8 cellular contexts compared by ENCODE assay signal in genomic region chr14:64503184-64503433, GRCh38. TPM values are rescaled to one million over a fixed set of nuclear protein-coding genes. Genes with fewer than 3 reads are reported as not detected.
A peak's percentile ranks its signal among the peaks of the same experiment; 100 is the strongest.
DNase-seq lines count a peak whose midpoint lies in the region; ATAC-seq and TF ChIP-seq lines count a peak whose summit lies in the region.

No MANE protein-coding gene starts in this region.

- H4K8ac ChIP-seq in mesendoderm (ENCODE audit: low read depth, low read length): no peak overlapping the region

- H3K23ac ChIP-seq in mesendoderm (ENCODE audit: low read length): no peak overlapping the region

- peak overlapping the region; percentile 99 for H3K56ac ChIP-seq in mesendoderm (ENCODE audit: low read length)

- no peak overlapping the region for H2AK5ac ChIP-seq in mesendoderm (ENCODE audit: low read length)

- H3K79me1 ChIP-seq in mesendoderm (ENCODE audit: low read length): peaks cover 8% of the 10 kb centered on the region

- no peak for TF ChIP-seq CTCF in breast epithelium (IDR thresholded peaks at IDR 0.05)

- H3K27ac Mint-ChIP-seq in CD4-positive, alpha-beta memory T cell: peak overlapping the region; percentile 94 to 100 (median 99)

- DNase-seq in CD4-positive, alpha-beta memory T cell: no peak
- DNase-seq in breast epithelium (ENCODE audit: low spot score in 2 of 2): no peak
- no peak for DNase-seq in mesendoderm
- DNase-seq in NCI-H345 treated with DMSO at 0.1 percent for 48 hours (lab: John Stamatoyannopoulos, UW; ENCODE audit: unreplicated experiment): no peak
- DNase-seq in globus pallidus (ENCODE audit: low spot score): no peak

- peak overlapping the region; percentile 85 for H2BK5ac ChIP-seq in mesendoderm (ENCODE audit: low read length)

- peaks cover 28 to 79% (median 36%) of the 10 kb centered on the region in 4 donors for H3K4me1 Mint-ChIP-seq in CD4-positive, alpha-beta memory T cell

- peaks cover 0 to 2% of the 10 kb centered on the region in 2 donors for H3K27me3 Mint-ChIP-seq in CD4-positive, alpha-beta memory T cell

- H3K4me1 ChIP-seq in CD4-positive, alpha-beta memory T cell (ENCODE audit: insufficient read depth, low read length): peaks cover 55% of the 10 kb centered on the region
- H3K4me1 ChIP-seq in breast epithelium (peaks cover 0 to 22% of the 10 kb centered on the region in 2 donors), mesendoderm (ENCODE audit: control insufficient read depth, low read depth, low read length) (peaks cover 12% of the 10 kb centered on the region)

- H3K36me3 ChIP-seq in CD4-positive, alpha-beta memory T cell (ENCODE audit: insufficient read depth, low read length): peaks cover under 1% of the 10 kb centered on the region
- H3K36me3 ChIP-seq in breast epithelium: no peaks in the 10 kb centered on the region
- H3K36me3 ChIP-seq in mesendoderm (ENCODE audit: control insufficient read depth, insufficient read depth, low read length): no peaks in the 10 kb centered on the region

- H3K4me3 ChIP-seq in CD4-positive, alpha-beta memory T cell (ENCODE audit: low read length in 2 of 2): peak overlapping the region; percentile 47 to 77
- H3K4me3 ChIP-seq in breast epithelium (peak overlapping the region; percentile 69 to 79 (median 73)), mesendoderm (ENCODE audit: low read length) (peak overlapping the region; percentile 79)

- peak overlapping the region; percentile 100 for H3K27ac ChIP-seq in CD4-positive, alpha-beta memory T cell (ENCODE audit: low read depth, low read length)
- H3K27ac ChIP-seq in breast epithelium (peak overlapping the region; percentile 98 to 99), mesendoderm (ENCODE audit: low read depth, low read length) (peak overlapping the region; percentile 100)

- H3K9ac ChIP-seq in mesendoderm (ENCODE audit: low read length): peak overlapping the region; percentile 98

- peaks cover 0 to 3% (median 0%) of the 10 kb centered on the region in 8 donors for H3K9me3 Mint-ChIP-seq in CD4-positive, alpha-beta memory T cell

- peak overlapping the region; percentile 86 for H3K4me2 ChIP-seq in mesendoderm (ENCODE audit: low read length)

- H4K5ac ChIP-seq in mesendoderm (ENCODE audit: low read length): no peak overlapping the region

- H3K4ac ChIP-seq in mesendoderm (ENCODE audit: low read depth, low read length): peak overlapping the region; percentile 83

- H2BK120ac ChIP-seq in mesendoderm (ENCODE audit: low read depth, low read length): no peak overlapping the region

- intact Hi-C loops in CD4-positive, alpha-beta memory T cell (cut with micrococcal nuclease): loop anchor here (1.0 to 2.0 kb wide), 5 partner anchors 8 to 650 kb away; partner anchors contain the start of gene SYNE2
- intact Hi-C loops in breast epithelium (cut with DNase I; ENCODE audit: low total_unique reads): no loop called here

- WGBS in mesendoderm (ENCODE audit: extremely low coverage, insufficient coverage, low lambda C conversion rate): no CpG with 5 or more reads among the region's 21 CpGs

- H3K4me3 Mint-ChIP-seq in CD4-positive, alpha-beta memory T cell: peak overlapping the region; percentile 94 to 100 (median 98)

- POLR2A ChIA-PET in CD4-positive, alpha-beta memory T cell (lab: Charles Lee; ENCODE audit: partially characterized antibody): interaction anchor here (0.6 to 12.6 kb wide), 19 partner anchors 8 to 909 kb away, joined by 3 to 318 read pairs (median 4); partner anchors contain the start of genes AKAP5, HSPA2 and MTHFD1

- no peaks in the 10 kb centered on the region for H3K27me3 ChIP-seq in CD4-positive, alpha-beta memory T cell (ENCODE audit: insufficient read depth, low read length)
- no peaks in the 10 kb centered on the region for H3K27me3 ChIP-seq in breast epithelium
- no peaks in the 10 kb centered on the region for H3K27me3 ChIP-seq in mesendoderm (ENCODE audit: insufficient read depth, low read length, poor library complexity)

- CTCF ChIA-PET in CD4-positive, alpha-beta memory T cell (lab: Charles Lee; ENCODE audit: partially characterized antibody): interaction anchor here (1.1 to 5.3 kb wide), 9 partner anchors 7 to 75 kb away, joined by 4 to 28 read pairs (median 8); no protein-coding TSS in a partner anchor

- peak; percentile 0 for ATAC-seq in HG03108 (IDR thresholded peaks at IDR 0.05; ENCODE audit: unreplicated experiment)
- no peak for ATAC-seq in activated CD4-positive, CD25-positive, alpha-beta regulatory T cell treated with anti-CD3 and anti-CD28 coated beads, Interleukin-2, amount 50 U/mL, for 24 hours
- ATAC-seq in HG03097 (IDR thresholded peaks at IDR 0.05; ENCODE audit: low FRiP score, unreplicated experiment): no peak

- peaks cover 0 to 41% of the 10 kb centered on the region in 2 donors for H3K36me3 Mint-ChIP-seq in CD4-positive, alpha-beta memory T cell

- TF ChIP-seq POLR2A in breast epithelium (IDR thresholded peaks at IDR 0.05): no peak

- H2BK15ac ChIP-seq in mesendoderm (replicated peaks; ENCODE audit: low read depth): no peak overlapping the region

- no peaks in the 10 kb centered on the region for H3K9me3 ChIP-seq in CD4-positive, alpha-beta memory T cell (ENCODE audit: control insufficient read depth in 1 of 2, low read length in 2 of 2)
- no peaks in the 10 kb centered on the region for H3K9me3 ChIP-seq in breast epithelium

- H3K18ac ChIP-seq in mesendoderm (ENCODE audit: low read length): peak overlapping the region; percentile 78

- peaks cover 23% of the 10 kb centered on the region for H3K79me2 ChIP-seq in mesendoderm (ENCODE audit: control insufficient read depth, insufficient read depth, low read length)

RNA-seq across cellular contexts. Expression of gene ZBTB25, which starts 0.5 kb away (rescaled TPM):
- 10 to 100 TPM; 84.1 to 87.5 TPM for total RNA-seq in CD4-positive, alpha-beta memory T cell
- 10 to 100 TPM; 34.0 to 36.7 TPM for polyA plus RNA-seq in CD4-positive, alpha-beta memory T cell
- total RNA-seq in breast epithelium: 10 to 100 TPM; 12.3 to 15.7 (median 14.4) TPM
- 4.1 TPM for polyA plus RNA-seq in mesendoderm (2013, experiment 1 of 2)
- 3.8 TPM for polyA plus RNA-seq in mesendoderm (2013, experiment 2 of 2)

RNA-seq across cellular contexts. Expression of gene ZBTB1, which starts 1.5 kb away (rescaled TPM):
- 100 to 1,000 TPM; 104 to 107 TPM for total RNA-seq in CD4-positive, alpha-beta memory T cell
- polyA plus RNA-seq in CD4-positive, alpha-beta memory T cell: 10 to 100 TPM; 49.7 to 86.5 TPM
- 10 to 100 TPM; 53.0 to 69.1 (median 66.9) TPM for total RNA-seq in breast epithelium
- 26.0 TPM for polyA plus RNA-seq in mesendoderm (2013, experiment 1 of 2)
- 25.7 TPM for polyA plus RNA-seq in mesendoderm (2013, experiment 2 of 2)

RNA-seq across cellular contexts. Expression of gene HSPA2, which starts 37.4 kb away (rescaled TPM):
- total RNA-seq in CD4-positive, alpha-beta memory T cell: 1 to 10 TPM; 1.3 to 1.5 TPM
- polyA plus RNA-seq in CD4-positive, alpha-beta memory T cell: under 1 TPM; 0.37 to 0.45 TPM
- total RNA-seq in breast epithelium: 10 to 100 TPM; 12.2 to 33.1 (median 17.9) TPM
- polyA plus RNA-seq in mesendoderm (2013, experiment 1 of 2): 9.4 TPM
- polyA plus RNA-seq in mesendoderm (2013, experiment 2 of 2): 9.7 TPM

RNA-seq across cellular contexts. Expression of gene AKAP5, which starts 37.8 kb away (rescaled TPM):
- total RNA-seq in CD4-positive, alpha-beta memory T cell: under 1 TPM; 0.14 to 0.20 TPM
- polyA plus RNA-seq in CD4-positive, alpha-beta memory T cell: under 1 TPM in 1 of 2 donors, not detected in 1; 0.11 TPM
- total RNA-seq in breast epithelium: 1 to 10 TPM in 1 of 3 donors, under 1 TPM in 2; 0.96 to 1.2 (median 0.98) TPM
- polyA plus RNA-seq in mesendoderm (2013, experiment 1 of 2): 2.5 TPM
- 2.5 TPM for polyA plus RNA-seq in mesendoderm (2013, experiment 2 of 2)

RNA-seq across cellular contexts. Expression of gene PPP1R36, which starts 46.7 kb away (rescaled TPM):
- not detected for total RNA-seq in CD4-positive, alpha-beta memory T cell
- polyA plus RNA-seq in CD4-positive, alpha-beta memory T cell: under 1 TPM in 1 of 2 donors, not detected in 1; 0.49 TPM
- total RNA-seq in breast epithelium: 1 to 10 TPM; 2.3 to 6.4 (median 3.4) TPM
- polyA plus RNA-seq in mesendoderm (2013, experiment 1 of 2): 0.37 TPM
- polyA plus RNA-seq in mesendoderm (2013, experiment 2 of 2): 0.28 TPM

Comparison
In these comparisons a context has a peak if more than half of its experiments do, and no peak if none do; other contexts are left out.
1. RNA of gene ZBTB25, which starts 0.5 kb away (total RNA-seq): 84.1 to 87.5 TPM in CD4-positive, alpha-beta memory T cell; 12.3 to 15.7 TPM in breast epithelium; every median in the first group is over 4 times any median in the second.
2. RNA of gene HSPA2, which starts 37.4 kb away (total RNA-seq): 12.2 to 33.1 TPM in breast epithelium; 1.3 to 1.5 TPM in CD4-positive, alpha-beta memory T cell; every median in the first group is over 4 times any median in the second.
3. Peak in every context shown above with its lines, with median percentiles within 50 percentile points of each other: H3K27ac ChIP-seq and H3K4me3 ChIP-seq.